In the genomic region with DNA sequence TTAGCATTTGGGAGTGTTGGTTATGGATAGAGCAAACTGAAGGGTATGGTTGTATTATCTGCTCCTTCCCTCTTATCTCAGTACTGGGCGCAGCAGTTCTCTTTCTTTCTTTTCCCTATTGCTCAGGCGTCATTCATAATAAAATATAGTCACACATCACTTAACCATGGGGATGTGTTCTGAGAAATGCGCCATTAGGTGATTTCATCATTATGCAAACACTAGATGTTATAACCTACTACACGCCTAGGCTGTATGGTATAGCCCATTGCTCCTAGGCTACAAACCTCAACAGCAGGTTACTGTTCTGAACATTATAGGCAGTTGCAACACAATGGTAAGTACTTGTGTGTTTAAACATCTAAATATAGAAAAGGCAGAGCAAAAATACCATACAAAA, we compare ENCODE assay signal across 14 cellular contexts.
A peak's percentile ranks its signal among the peaks of the same experiment; 100 is the strongest.
DNase-seq lines count a peak whose midpoint lies in the region; ATAC-seq lines count a peak whose summit lies in the region.
"Had no signal": no experiment of that assay in that cellular context is flagged by ENCODE, and none has a peak within 500 bp of the region (broad histone marks: within the 10 kb centered on the region; RNA-seq: fewer than 3 reads in every experiment).

No MANE protein-coding gene starts in this region.

- DNase-seq in SIG-M5 treated with dmso at 0.1 percent for 504 hours (lab: John Stamatoyannopoulos, UW; ENCODE audit: unreplicated experiment) (peak; percentile 31), SIG-M5 (lab: John Stamatoyannopoulos, UW) (no peak), NOMO-1 treated with DMSO at 0.1 percent for 48 hours (lab: John Stamatoyannopoulos, UW; ENCODE audit: unreplicated experiment) (peak; percentile 50), left colon (no peak), NAMALWA (ENCODE audit: low spot score) (no peak), HPDE6-E6E7 (ENCODE audit: extremely low spot score) (no peak), DMS 273 (lab: John Stamatoyannopoulos, UW; ENCODE audit: unreplicated experiment) (no peak)
- DNase-seq: ACHN; Calu3; CD4-positive, CD25-positive, alpha-beta regulatory T cell; DND-41; GDM1; HCEC 1CT; IMR-90 had no signal

- intact Hi-C loops in left colon (cut with DNase I, micrococcal nuclease): no loop called here

- ATAC-seq in left colon: peak; percentile 92

Comparison
In these comparisons a context has a peak if more than half of its experiments do, and no peak if none do; other contexts are left out.
1. DNase-seq: peak in SIG-M5 treated with dmso at 0.1 percent for 504 hours (single experiment) and NOMO-1 treated with DMSO at 0.1 percent for 48 hours (single experiment); none in SIG-M5 (single experiment), left colon (0 of 2), NAMALWA (single experiment), HPDE6-E6E7 (single experiment) and DMS 273 (single experiment).